ENCODE assay signal across 12 cellular contexts in the genomic region with DNA sequence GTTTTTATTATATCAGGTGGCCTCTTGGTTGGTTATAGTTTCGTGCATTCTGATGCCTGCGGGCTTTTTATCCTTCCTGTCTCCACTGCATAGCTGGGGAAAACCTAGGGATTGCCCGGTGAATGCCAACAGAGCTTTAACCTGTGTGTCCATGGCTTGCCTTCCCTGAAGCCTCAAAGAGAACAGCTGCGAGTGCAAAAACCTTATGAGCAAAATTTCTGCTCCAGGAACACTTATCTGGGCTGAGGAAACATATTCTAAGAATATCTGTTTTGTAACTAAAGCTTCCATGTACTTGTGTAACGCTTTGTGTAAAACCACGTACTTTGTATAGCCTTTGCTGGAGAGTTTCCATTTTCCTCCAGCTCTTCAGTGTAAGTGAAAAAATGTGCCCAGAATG. TPM values are rescaled to one million over a fixed set of nuclear protein-coding genes. Genes with fewer than 3 reads are reported as not detected.
DNase-seq lines count a peak whose midpoint lies in the region; ATAC-seq and TF ChIP-seq lines count a peak whose summit lies in the region.
"Had no signal": no experiment of that assay in that cellular context is flagged by ENCODE, and none has a peak within 500 bp of the region (broad histone marks: within the 10 kb centered on the region; RNA-seq: fewer than 3 reads in every experiment).

No MANE protein-coding gene starts in this region.

- peaks cover 23% of the 10 kb centered on the region for H3K4me1 ChIP-seq in Panc1 (ENCODE audit: control insufficient read depth, insufficient read depth, low read length)
- H3K4me1 ChIP-seq in spleen, result peaks cover 34 to 95% (median 76%) of the 10 kb centered on the region in 6 donors
- H3K4me1 ChIP-seq: A549 had no signal

- H3K4me3 ChIP-seq in Panc1 (ENCODE audit: low read depth in 2 of 2, low read length in 2 of 2), result no peak overlapping the region
- H3K4me3 ChIP-seq in spleen, result no peak overlapping the region
- H3K4me3 ChIP-seq: A549, pancreas had no signal

- WGBS in spleen, 5 donors, result 22 to 37% (median 31%) methylated on average over 6 of the region's 6 CpGs

- no peaks in the 10 kb centered on the region for H3K36me3 ChIP-seq in Panc1 (ENCODE audit: control insufficient read depth, insufficient read depth, low read length)
- H3K36me3 ChIP-seq in spleen, result peaks cover 0 to 5% (median 0%) of the 10 kb centered on the region in 6 donors
- H3K36me3 ChIP-seq: pancreas had no signal

- H3K27me3 Mint-ChIP-seq in activated CD4-positive, alpha-beta T cell treated with anti-CD3 and anti-CD28 coated beads, Interleukin-2, amount 10 ng/mL, durations not matched to agents 24 days and 14 days, result no peaks in the 10 kb centered on the region

- H3K4me1 Mint-ChIP-seq in activated CD4-positive, alpha-beta T cell treated with anti-CD3 and anti-CD28 coated beads, Interleukin-2, amount 10 ng/mL, durations not matched to agents 24 days and 14 days, result peaks cover 46% of the 10 kb centered on the region

- DNase-seq in activated CD4-positive, alpha-beta T cell treated with anti-CD3 and anti-CD28 coated beads, Interleukin-2, amount 10 ng/mL, durations not matched to agents 24 days and 14 days, result no peak
- DNase-seq in activated CD4-positive, alpha-beta T cell treated with anti-CD3 and anti-CD28 coated beads, Interleukin-2, amount 50 U/mL, for 4 hours, result no peak
- DNase-seq in Panc1 (ENCODE audit: low read depth, low spot score) (no peak), dermis blood vessel endothelial cell (peak; percentile 39), spleen (no peak), HUDEP-2 (lab: John Stamatoyannopoulos, UW; ENCODE audit: unreplicated experiment in 76 of 76) (no peak)
- DNase-seq: NCI-H345, pancreas had no signal

- H3K36me3 Mint-ChIP-seq in activated CD4-positive, alpha-beta T cell treated with anti-CD3 and anti-CD28 coated beads, Interleukin-2, amount 10 ng/mL, durations not matched to agents 24 days and 14 days (ENCODE audit: low read depth), result peaks cover 24% of the 10 kb centered on the region

- H3K27ac Mint-ChIP-seq in activated CD4-positive, alpha-beta T cell treated with anti-CD3 and anti-CD28 coated beads, Interleukin-2, amount 10 ng/mL, durations not matched to agents 24 days and 14 days, result peak overlapping the region; percentile 58

- no peaks in the 10 kb centered on the region for H3K9me3 Mint-ChIP-seq in activated CD4-positive, alpha-beta T cell treated with anti-CD3 and anti-CD28 coated beads, Interleukin-2, amount 10 ng/mL, durations not matched to agents 24 days and 14 days

- no peak for TF ChIP-seq POLR2A in spleen (IDR thresholded peaks at IDR 0.05)

- BruUV-seq in Panc1 (replicated peaks; lab: Mats Ljungman, UMichigan), result no TSS peak

- no peaks in the 10 kb centered on the region for H3K9me3 ChIP-seq in Panc1 (ENCODE audit: control insufficient read depth, insufficient read depth, low read depth, low read length)
- no peaks in the 10 kb centered on the region for H3K9me3 ChIP-seq in spleen
- H3K9me3 ChIP-seq: A549, pancreas had no signal

- TF ChIP-seq CTCF in Panc1 (IDR thresholded peaks at IDR 0.05) (no peak), spleen (IDR thresholded peaks at IDR 0.05 in 8 of 11, conservative IDR thresholded peaks at IDR 0.05 in 3 of 11) (no peak)

- intact Hi-C loops in activated CD4-positive, alpha-beta T cell treated with anti-CD3 and anti-CD28 coated beads, Interleukin-2, amount 10 ng/mL, durations not matched to agents 24 days and 14 days (cut with micrococcal nuclease), result no loop called here
- intact Hi-C loops in Panc1 (cut with micrococcal nuclease; ENCODE audit: unreplicated experiment), result no loop called here
- intact Hi-C loops in spleen (cut with DNase I; ENCODE audit: low total_unique reads), result no loop called here

- CTCF ChIA-PET in Panc1 (lab: Charles Lee), result interaction anchor here (0.5 kb wide), 1 partner anchor 98 kb away, joined by 6 read pairs; no protein-coding TSS in a partner anchor

- POLR2A ChIA-PET in Panc1 (lab: Charles Lee), result interaction anchor here (1.3 kb wide), 1 partner anchor 69 kb away, joined by 4 read pairs; no protein-coding TSS in a partner anchor

- H3K4me3 Mint-ChIP-seq in activated CD4-positive, alpha-beta T cell treated with anti-CD3 and anti-CD28 coated beads, Interleukin-2, amount 10 ng/mL, durations not matched to agents 24 days and 14 days, result no peak overlapping the region

- H3K27me3 ChIP-seq in Panc1 (ENCODE audit: control insufficient read depth, insufficient read depth, low read length), result no peaks in the 10 kb centered on the region
- no peaks in the 10 kb centered on the region for H3K27me3 ChIP-seq in spleen (replicated peaks in 1 of 7)
- H3K27me3 ChIP-seq: pancreas had no signal

- in situ Hi-C loops in Panc1 (cut with HindIII; ENCODE audit: low pct_unique_long_range_greater_than_20kb, low sequenced_read_pairs), result no loop called here

- ATAC-seq in Panc1 (peak; percentile 58; the same call in 1 of the 2 replicates), GM21367 (IDR thresholded peaks at IDR 0.05; ENCODE audit: unreplicated experiment) (no peak), GM18867 (IDR thresholded peaks at IDR 0.05; ENCODE audit: unreplicated experiment) (no peak)
- ATAC-seq: A549, pancreas had no signal

- no peak overlapping the region for H3K27ac ChIP-seq in Panc1 (ENCODE audit: low read length)
- H3K27ac ChIP-seq in spleen, result peak overlapping the region; percentile 21 to 99 (median 91)
- H3K27ac ChIP-seq: A549, KMS-11, pancreas had no signal

RNA-seq across cellular contexts. Expression of gene CNST, which starts 7.2 kb away (rescaled TPM):
- 26.4 and 28.5 TPM in 2 replicates for total RNA-seq in activated CD4-positive, alpha-beta T cell treated with anti-CD3 and anti-CD28 coated beads, Interleukin-2, amount 10 ng/mL, durations not matched to agents 24 days and 14 days
- 18.5 TPM for total RNA-seq in Panc1 (2021; ENCODE audit: unreplicated experiment)
- 10.6 TPM for polyA plus RNA-seq in Panc1 (2012; ENCODE audit: insufficient read length)
- total RNA-seq in dermis blood vessel endothelial cell, result 27.5 and 31.0 TPM in 2 replicates
- 10 to 100 TPM; 28.8 to 40.5 (median 31.9) TPM for total RNA-seq in spleen
- polyA plus RNA-seq in spleen, result 1 to 10 TPM; 7.5 to 8.6 (median 8.1) TPM

RNA-seq across cellular contexts. Expression of gene TFB2M, which starts 7.4 kb away (rescaled TPM):
- total RNA-seq in activated CD4-positive, alpha-beta T cell treated with anti-CD3 and anti-CD28 coated beads, Interleukin-2, amount 10 ng/mL, durations not matched to agents 24 days and 14 days, result 24.3 and 26.5 TPM in 2 replicates
- total RNA-seq in Panc1 (2021; ENCODE audit: unreplicated experiment), result 21.0 TPM
- polyA plus RNA-seq in Panc1 (2012; ENCODE audit: insufficient read length), result 13.8 TPM
- total RNA-seq in dermis blood vessel endothelial cell, result 15.1 and 16.2 TPM in 2 replicates
- total RNA-seq in spleen, result 10 to 100 TPM in 1 of 7 donors, 1 to 10 TPM in 6; 7.2 to 11.9 (median 8.7) TPM
- 10 to 100 TPM in 1 of 3 donors, 1 to 10 TPM in 2; 7.4 to 10.2 (median 9.2) TPM for polyA plus RNA-seq in spleen
